In genomic region chr16:50300942-50301625, GRCh38 we compare ENCODE assay signal across 18 cellular contexts. TPM values are rescaled to one million over a fixed set of nuclear protein-coding genes. Genes with fewer than 3 reads are reported as not detected.
DNase-seq lines count a peak whose midpoint lies in the region; ATAC-seq, FAIRE-seq and TF ChIP-seq lines count a peak whose summit lies in the region.
"Had no signal": no experiment of that assay in that cellular context is flagged by ENCODE, and none has a peak within 500 bp of the region (broad histone marks: within the 10 kb centered on the region; RNA-seq: fewer than 3 reads in every experiment).

No MANE protein-coding gene starts in this region.

- whole genome bisulfite sequencing in mammary epithelial cell (ENCODE audit: low coverage, missing lambda C conversion rate), result 91% methylated on average over 22 of the region's 23 CpGs
- WGBS in HepG2 (ENCODE audit: low lambda C conversion rate), result 77% methylated on average over 23 of the region's 23 CpGs
- 88 to 94% methylated on average over 13 to 23 of the region's 23 CpGs for WGBS in upper lobe of left lung, 2 donors

- no peaks in the 10 kb centered on the region for H3K36me3 ChIP-seq in mammary epithelial cell (ENCODE audit: insufficient read depth, low read length)
- H3K36me3 ChIP-seq in HepG2 (replicated peaks in 1 of 2; ENCODE audit: control insufficient read depth in 1 of 2, insufficient read depth in 2 of 2, low read length in 2 of 2), result no peaks in the 10 kb centered on the region
- peaks cover 0 to 52% (median 19%) of the 10 kb centered on the region in 4 donors for H3K36me3 ChIP-seq in upper lobe of left lung
- H3K36me3 ChIP-seq: thyroid gland had no signal

- no peaks in the 10 kb centered on the region for H3K27me3 Mint-ChIP-seq in activated naive CD8-positive, alpha-beta T cell treated with anti-CD3 and anti-CD28 coated beads, Interleukin-2, amount 10 ng/mL, durations not matched to agents 7 days and 5 days
- H3K27me3 Mint-ChIP-seq in activated naive CD8-positive, alpha-beta T cell treated with anti-CD3 and anti-CD28 coated beads, Interleukin-2, amount 50 U/mL, for 24 hours, result no peaks in the 10 kb centered on the region
- H3K27me3 Mint-ChIP-seq in effector memory CD8-positive, alpha-beta T cell, result no peaks in the 10 kb centered on the region
- H3K27me3 Mint-ChIP-seq: activated CD8-positive, alpha-beta T cell treated with anti-CD3 and anti-CD28 coated beads for 36 hours; naive B cell had no signal

- H3K9me3 Mint-ChIP-seq in activated naive CD8-positive, alpha-beta T cell treated with anti-CD3 and anti-CD28 coated beads, Interleukin-2, amount 10 ng/mL, durations not matched to agents 7 days and 5 days, result no peaks in the 10 kb centered on the region
- no peaks in the 10 kb centered on the region for H3K9me3 Mint-ChIP-seq in activated naive CD8-positive, alpha-beta T cell treated with anti-CD3 and anti-CD28 coated beads, Interleukin-2, amount 50 U/mL, for 24 hours
- no peaks in the 10 kb centered on the region for H3K9me3 Mint-ChIP-seq in effector memory CD8-positive, alpha-beta T cell
- H3K9me3 Mint-ChIP-seq: activated CD8-positive, alpha-beta T cell treated with anti-CD3 and anti-CD28 coated beads for 36 hours; naive B cell had no signal

- H4K20me1 ChIP-seq in mammary epithelial cell (ENCODE audit: insufficient read depth, low read length) (no peaks in the 10 kb centered on the region), HepG2 (ENCODE audit: insufficient read depth, low read length) (no peaks in the 10 kb centered on the region)

- no peak overlapping the region for H3K27ac ChIP-seq in mammary epithelial cell (ENCODE audit: insufficient read depth, low read depth, low read length)
- H3K27ac ChIP-seq in HepG2 (ENCODE audit: extremely low read length, insufficient read depth, low read length), result no peak overlapping the region
- no peak overlapping the region for H3K27ac ChIP-seq in upper lobe of left lung
- H3K27ac ChIP-seq: thyroid gland had no signal

- no peak overlapping the region for H3K27ac Mint-ChIP-seq in activated naive CD8-positive, alpha-beta T cell treated with anti-CD3 and anti-CD28 coated beads, Interleukin-2, amount 10 ng/mL, durations not matched to agents 7 days and 5 days
- H3K27ac Mint-ChIP-seq in activated naive CD8-positive, alpha-beta T cell treated with anti-CD3 and anti-CD28 coated beads, Interleukin-2, amount 50 U/mL, for 24 hours, result no peak overlapping the region
- H3K27ac Mint-ChIP-seq in effector memory CD8-positive, alpha-beta T cell, result peak overlapping the region in 1 of 2 donors; percentile 71
- H3K27ac Mint-ChIP-seq: activated CD8-positive, alpha-beta T cell treated with anti-CD3 and anti-CD28 coated beads for 36 hours had no signal

- H3K79me2 ChIP-seq in mammary epithelial cell (ENCODE audit: insufficient read depth, low read length), result no peaks in the 10 kb centered on the region
- H3K79me2 ChIP-seq in HepG2 (ENCODE audit: insufficient read depth, low read length), result no peaks in the 10 kb centered on the region

- no peaks in the 10 kb centered on the region for H3K27me3 ChIP-seq in mammary epithelial cell (ENCODE audit: insufficient read depth, low read length)
- peaks cover 0 to 4% of the 10 kb centered on the region in 2 experiments; a peak in 1 of 5 replicates for H3K27me3 ChIP-seq in HepG2 (ENCODE audit: control insufficient read depth in 1 of 2, insufficient read depth in 2 of 2, low read length in 2 of 2)
- H3K27me3 ChIP-seq in upper lobe of left lung, result no peaks in the 10 kb centered on the region
- H3K27me3 ChIP-seq: thyroid gland had no signal

- CTCF ChIA-PET in mammary epithelial cell (lab: Charles Lee; ENCODE audit: low non-redundant PET), result no interaction called here
- CTCF ChIA-PET in HepG2 (lab: Yijun Ruan, JAX; ENCODE audit: low intra/inter-chr PET ratio, low total read pairs), result no interaction called here

- H3K9me3 ChIP-seq in mammary epithelial cell (replicated peaks; ENCODE audit: insufficient read depth, low read length) (no peaks in the 10 kb centered on the region), HepG2 (ENCODE audit: low read length) (no peaks in the 10 kb centered on the region), upper lobe of left lung (no peaks in the 10 kb centered on the region)
- H3K9me3 ChIP-seq: thyroid gland had no signal

- no peak overlapping the region for H3K4me3 Mint-ChIP-seq in activated naive CD8-positive, alpha-beta T cell treated with anti-CD3 and anti-CD28 coated beads, Interleukin-2, amount 10 ng/mL, durations not matched to agents 7 days and 5 days
- H3K4me3 Mint-ChIP-seq in activated naive CD8-positive, alpha-beta T cell treated with anti-CD3 and anti-CD28 coated beads, Interleukin-2, amount 50 U/mL, for 24 hours, result no peak overlapping the region
- no peak overlapping the region for H3K4me3 Mint-ChIP-seq in effector memory CD8-positive, alpha-beta T cell
- H3K4me3 Mint-ChIP-seq: activated CD8-positive, alpha-beta T cell treated with anti-CD3 and anti-CD28 coated beads for 36 hours; naive B cell had no signal

- H3K4me2 ChIP-seq in mammary epithelial cell (ENCODE audit: insufficient read depth, low read depth, low read length) (peak overlapping the region; percentile 58), HepG2 (ENCODE audit: low read depth, low read length) (peak overlapping the region; percentile 66)

- no peak for ATAC-seq in activated naive CD8-positive, alpha-beta T cell treated with anti-CD3 and anti-CD28 coated beads, Interleukin-2, amount 10 ng/mL, durations not matched to agents 7 days and 5 days (ENCODE audit: low read depth)
- no peak for ATAC-seq in activated naive CD8-positive, alpha-beta T cell treated with anti-CD3 and anti-CD28 coated beads, Interleukin-2, amount 50 U/mL, for 24 hours
- ATAC-seq in HepG2 (no peak), upper lobe of left lung (ENCODE audit: low FRiP score in 2 of 2) (no peak), HG03565 (IDR thresholded peaks at IDR 0.05; ENCODE audit: unreplicated experiment) (no peak)
- no peak for ATAC-seq in effector memory CD8-positive, alpha-beta T cell (replicated peaks)
- ATAC-seq: activated CD8-positive, alpha-beta T cell treated with anti-CD3 and anti-CD28 coated beads for 36 hours; PC-3 had no signal

- peak; percentile 25 for DNase-seq in activated naive CD8-positive, alpha-beta T cell treated with anti-CD3 and anti-CD28 coated beads, Interleukin-2, amount 10 ng/mL, durations not matched to agents 7 days and 5 days
- DNase-seq in activated naive CD8-positive, alpha-beta T cell treated with anti-CD3 and anti-CD28 coated beads, Interleukin-2, amount 50 U/mL, for 24 hours, result no peak
- DNase-seq in mammary epithelial cell (no peak), HepG2 (ENCODE audit: low spot score) (no peak), upper lobe of left lung (peak; percentile 20 to 70), T1000 (lab: John Stamatoyannopoulos, UW) (no peak)
- DNase-seq in effector memory CD8-positive, alpha-beta T cell, result no peak
- DNase-seq: activated CD8-positive, alpha-beta T cell treated with anti-CD3 and anti-CD28 coated beads for 36 hours; activated naive CD4-positive, alpha-beta T cell treated with Interleukin-2 at 50 U/mL for 16 hours; cerebellar nuclear complex; DMS53; MV-4-11; naive B cell; NCI-H446 treated with DMSO at 0.1 percent for 48 hours; PC-3 had no signal

- no peak overlapping the region for H3K9ac ChIP-seq in mammary epithelial cell (ENCODE audit: insufficient read depth, low read length)
- H3K9ac ChIP-seq in HepG2 (ENCODE audit: insufficient read depth, low read depth, low read length), result no peak overlapping the region

- no peak for TF ChIP-seq POLR2A in HepG2 (IDR thresholded peaks at IDR 0.05; ENCODE audit: insufficient read depth in 1 of 2, low read depth in 2 of 2, low read length in 2 of 2)
- TF ChIP-seq POLR2A in upper lobe of left lung (IDR thresholded peaks at IDR 0.05), result no peak

- TF ChIP-seq CTCF in mammary epithelial cell (conservative IDR thresholded peaks at IDR 0.05 in 1 of 2, IDR thresholded peaks at IDR 0.05 in 1 of 2; ENCODE audit: extremely low read depth in 1 of 2, insufficient read depth in 1 of 2, low read depth in 1 of 2, low read length in 2 of 2) (no peak), HepG2 (CRISPR knock-in tag; IDR thresholded peaks at IDR 0.05) (no peak), upper lobe of left lung (IDR thresholded peaks at IDR 0.05) (no peak)

- TF ChIP-seq EP300 in HepG2 (IDR thresholded peaks at IDR 0.05; ENCODE audit: low read depth in 2 of 2, low read length in 2 of 2) (no peak), HepG2 (CRISPR knock-in tag; IDR thresholded peaks at IDR 0.05; ENCODE audit: borderline replicate concordance) (no peak), upper lobe of left lung (IDR thresholded peaks at IDR 0.05) (no peak)

- H3K4me3 ChIP-seq in mammary epithelial cell (replicated peaks in 1 of 3; ENCODE audit: insufficient read depth in 1 of 3, low read depth in 2 of 3, low read length in 3 of 3) (no peak overlapping the region), HepG2 (replicated peaks in 1 of 3; ENCODE audit: insufficient read depth in 1 of 3, low read depth in 2 of 3, low read length in 3 of 3) (peak overlapping the region in 1 of 3 experiments; percentile 55; a peak in 2 of 6 replicates), upper lobe of left lung (no peak overlapping the region)
- H3K4me3 ChIP-seq: thyroid gland had no signal

- POLR2A ChIA-PET in activated naive CD8-positive, alpha-beta T cell treated with anti-CD3 and anti-CD28 coated beads, Interleukin-2, amount 10 ng/mL, durations not matched to agents 7 days and 5 days (lab: Charles Lee), result no interaction called here
- POLR2A ChIA-PET in HepG2 (lab: Yijun Ruan, JAX), result no interaction called here

- in situ Hi-C loops in mammary epithelial cell (cut with MboI; ENCODE audit: low sequenced_read_pairs in 2 of 2) (no loop called here), HepG2 (cut with HindIII; ENCODE audit: extremely low pct_ligation_motif_present, low pct_unique_long_range_greater_than_20kb) (loop anchor here (5.0 kb wide), 1 partner anchor 34 kb away; the partner anchor contains the start of gene ADCY7)

- peaks cover 13% of the 10 kb centered on the region for H3K36me3 Mint-ChIP-seq in activated naive CD8-positive, alpha-beta T cell treated with anti-CD3 and anti-CD28 coated beads, Interleukin-2, amount 10 ng/mL, durations not matched to agents 7 days and 5 days
- peaks cover 2% of the 10 kb centered on the region for H3K36me3 Mint-ChIP-seq in activated naive CD8-positive, alpha-beta T cell treated with anti-CD3 and anti-CD28 coated beads, Interleukin-2, amount 50 U/mL, for 24 hours (ENCODE audit: low read depth)
- H3K36me3 Mint-ChIP-seq in effector memory CD8-positive, alpha-beta T cell (ENCODE audit: insufficient read depth), result peaks cover 56% of the 10 kb centered on the region
- H3K36me3 Mint-ChIP-seq: naive B cell had no signal

- BruUV-seq in mammary epithelial cell (replicated peaks; lab: Mats Ljungman, UMichigan) (no TSS peak), HepG2 (replicated peaks; lab: Mats Ljungman, UMichigan) (no TSS peak)

- H3K4me1 Mint-ChIP-seq in activated naive CD8-positive, alpha-beta T cell treated with anti-CD3 and anti-CD28 coated beads, Interleukin-2, amount 10 ng/mL, durations not matched to agents 7 days and 5 days, result no peaks in the 10 kb centered on the region
- no peaks in the 10 kb centered on the region for H3K4me1 Mint-ChIP-seq in activated naive CD8-positive, alpha-beta T cell treated with anti-CD3 and anti-CD28 coated beads, Interleukin-2, amount 50 U/mL, for 24 hours
- H3K4me1 Mint-ChIP-seq in effector memory CD8-positive, alpha-beta T cell (ENCODE audit: low read depth in 2 of 2), result no peaks in the 10 kb centered on the region

- intact Hi-C loops in mammary epithelial cell (cut with micrococcal nuclease), result no loop called here
- intact Hi-C loops in HepG2 (cut with micrococcal nuclease; ENCODE audit: unreplicated experiment), result loop anchor here (5.0 kb wide), 1 partner anchor 44 kb away; no protein-coding TSS in a partner anchor

- dilution Hi-C loops in mammary epithelial cell (cut with HindIII; ENCODE audit: low sequenced_read_pairs), result no loop called here

- no peak for FAIRE-seq in HepG2 (lab: Jason Lieb, UNC)
- FAIRE-seq: islet of Langerhans had no signal

- H3K4me1 ChIP-seq in mammary epithelial cell (ENCODE audit: insufficient read depth, low read length), result peaks cover 14% of the 10 kb centered on the region
- H3K4me1 ChIP-seq in HepG2 (ENCODE audit: insufficient read depth, low read length), result peaks cover 66% of the 10 kb centered on the region
- H3K4me1 ChIP-seq in upper lobe of left lung, result peaks cover 8 to 33% (median 21%) of the 10 kb centered on the region in 4 donors

- no peak for TF ChIP-seq RAD21 in HepG2 (CRISPR knock-in tag; IDR thresholded peaks at IDR 0.05)

- peak overlapping the region; percentile 76 for H2AFZ ChIP-seq in mammary epithelial cell (ENCODE audit: low read depth, low read length)
- H2AFZ ChIP-seq in HepG2 (ENCODE audit: low read length), result no peak overlapping the region

RNA-seq across cellular contexts. Expression of gene ADCY7, which starts 34.7 kb away (rescaled TPM):
- total RNA-seq in activated naive CD8-positive, alpha-beta T cell treated with anti-CD3 and anti-CD28 coated beads, Interleukin-2, amount 10 ng/mL, durations not matched to agents 7 days and 5 days, result 100 to 1,000 TPM; 172 to 177 TPM
- total RNA-seq in mammary epithelial cell, result 10 to 100 TPM in 1 of 2 donors, 1 to 10 TPM in 1; 8.2 to 16.3 TPM
- polyA plus RNA-seq in mammary epithelial cell, result 1.9 TPM
- 0.57 TPM for polyA minus RNA-seq in mammary epithelial cell
- total RNA-seq in HepG2 (2016; rRNA removed; fragmentation: Illumina TruSeq; extraction: Trizol), result 2.3 and 4.3 TPM in 2 replicates
- total RNA-seq in HepG2 (2016; cell fraction: cytosol; rRNA removed; fragmentation: Illumina TruSeq; extraction: Trizol; ENCODE audit: low read depth), result 0.51 and 1.3 TPM in 2 replicates
- 2.5 and 4.5 TPM in 2 replicates for total RNA-seq in HepG2 (2016; cell fraction: insoluble cytoplasmic fraction; rRNA removed; fragmentation: Illumina TruSeq; extraction: Trizol)
- total RNA-seq in HepG2 (2016; cell fraction: membrane; rRNA removed; fragmentation: Illumina TruSeq; extraction: Trizol), result 1.1 and 1.8 TPM in 2 replicates
- total RNA-seq in HepG2 (2016; cell fraction: nucleus; rRNA removed; fragmentation: Illumina TruSeq; extraction: Trizol), result 3.9 and 5.9 TPM in 2 replicates
- 2.2 and 3.7 TPM in 2 replicates for polyA plus RNA-seq in HepG2 (2011; rRNA removed)
- polyA plus RNA-seq in HepG2 (2011; cell fraction: cytosol; rRNA removed), result 1.2 and 1.5 TPM in 2 replicates
- polyA plus RNA-seq in HepG2 (2011; cell fraction: nucleus; rRNA removed), result 14.6 and 16.9 TPM in 2 replicates
- polyA plus RNA-seq in HepG2 (2012), result 1.7 and 3.0 TPM in 2 replicates
- polyA plus RNA-seq in HepG2 (2016; cell fraction: cytosol; fragmentation: Illumina TruSeq; extraction: Trizol; ENCODE audit: low read depth), result 0.17 and 0.38 TPM in 2 replicates
- 1.2 and 1.4 TPM in 2 replicates for polyA plus RNA-seq in HepG2 (2016; cell fraction: insoluble cytoplasmic fraction; fragmentation: Illumina TruSeq; extraction: Trizol; ENCODE audit: low read depth)
- polyA plus RNA-seq in HepG2 (2016; cell fraction: membrane; fragmentation: Illumina TruSeq; extraction: Trizol; ENCODE audit: low read depth), result 0.44 and 0.47 TPM in 2 replicates
- 6.9 and 8.7 TPM in 2 replicates for polyA plus RNA-seq in HepG2 (2016; cell fraction: nucleus; fragmentation: Illumina TruSeq; extraction: Trizol; ENCODE audit: insufficient read depth, low read depth)
- 17.5 and 40.6 TPM in 2 replicates for polyA minus RNA-seq in HepG2 (2011; rRNA and poly(A)+ RNA removed; ENCODE audit: low replicate concordance)
- 2.0 and 5.5 TPM in 2 replicates for polyA minus RNA-seq in HepG2 (2011; cell fraction: cytosol; rRNA and poly(A)+ RNA removed)
- polyA minus RNA-seq in HepG2 (2011; cell fraction: nucleus; rRNA and poly(A)+ RNA removed), result 9.0 and 10.2 TPM in 2 replicates
- 100 to 1,000 TPM in 3 of 6 donors, 10 to 100 TPM in 3; 46.9 to 177 (median 101) TPM for total RNA-seq in upper lobe of left lung

Comparison
In these comparisons a context has a peak if more than half of its experiments do, and no peak if none do; other contexts are left out.
1. DNase-seq: peak in activated naive CD8-positive, alpha-beta T cell treated with anti-CD3 and anti-CD28 coated beads, Interleukin-2, amount 10 ng/mL, durations not matched to agents 7 days and 5 days (single experiment) and upper lobe of left lung (2 of 2); none in activated naive CD8-positive, alpha-beta T cell treated with anti-CD3 and anti-CD28 coated beads, Interleukin-2, amount 50 U/mL, for 24 hours (single experiment), mammary epithelial cell (single experiment), HepG2 (single experiment), T1000 (single experiment) and effector memory CD8-positive, alpha-beta T cell (0 of 3).